In the genomic region with DNA sequence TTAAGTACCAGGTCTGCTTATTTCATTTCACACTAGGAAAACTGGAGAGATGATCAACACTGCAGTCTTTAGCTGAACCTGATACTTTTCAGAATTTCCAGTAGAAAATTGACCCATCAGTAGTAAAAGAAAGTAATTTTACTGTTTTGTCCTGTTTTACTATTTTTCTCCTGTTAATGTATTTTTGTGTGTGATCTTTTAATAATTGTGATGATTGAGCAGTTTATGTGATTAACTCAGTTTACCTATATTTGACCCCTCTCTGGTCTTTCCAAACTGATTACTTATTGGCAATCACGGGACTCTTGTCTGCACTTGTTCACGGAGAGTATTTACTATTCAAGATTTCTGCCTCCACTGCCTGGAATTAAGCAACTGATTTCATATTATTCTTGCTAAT, we compare ENCODE assay signal across 8 cellular contexts. TPM values are rescaled to one million over a fixed set of nuclear protein-coding genes. Genes with fewer than 3 reads are reported as not detected.
DNase-seq lines count a peak whose midpoint lies in the region; ATAC-seq and TF ChIP-seq lines count a peak whose summit lies in the region.

No MANE protein-coding gene starts in this region.

- no peaks in the 10 kb centered on the region for H3K9me3 ChIP-seq in heart right ventricle
- no peaks in the 10 kb centered on the region for H3K9me3 ChIP-seq in mesodermal cell (ENCODE audit: control insufficient read depth, low read length)

- peaks cover 56% of the 10 kb centered on the region for H3K4me1 Mint-ChIP-seq in brain

- H3K36me3 ChIP-seq in heart right ventricle (no peaks in the 10 kb centered on the region), mesodermal cell (ENCODE audit: control insufficient read depth, insufficient read depth, low read length) (no peaks in the 10 kb centered on the region), urinary bladder (ENCODE audit: insufficient read depth) (no peaks in the 10 kb centered on the region)

- peaks cover 3 to 18% (median 9%) of the 10 kb centered on the region in 5 experiments for H3K9me3 Mint-ChIP-seq in brain

- no peak for TF ChIP-seq CTCF in heart right ventricle (IDR thresholded peaks at IDR 0.05)
- TF ChIP-seq CTCF in brain (conservative IDR thresholded peaks at IDR 0.05): no peak

- no peak for ATAC-seq in heart right ventricle
- no peak for ATAC-seq in left cardiac atrium
- no peak for ATAC-seq in GM21367 (IDR thresholded peaks at IDR 0.05; ENCODE audit: unreplicated experiment)
- no peak for ATAC-seq in HG03520 (IDR thresholded peaks at IDR 0.05; ENCODE audit: unreplicated experiment)

- WGBS in heart right ventricle, 2 donors: 82 to 85% methylated on average over 2 of the region's 2 CpGs
- 90% methylated on average over 2 of the region's 2 CpGs; no CpG with 5 or more reads in 1 of the 2 experiments for WGBS in mesodermal cell (ENCODE audit: insufficient coverage in 2 of 2), 2 experiments
- WGBS in urinary bladder: 84% methylated on average over 2 of the region's 2 CpGs

- intact Hi-C loops in heart right ventricle (cut with DNase I): loop anchor here in 7 of 10 donors (2.0 to 10.0 kb wide), 6 partner anchors 248 to 378 kb away; partner anchors contain the start of genes PSMA1 (in 4 of the 7) and PDE3B (in 3 of the 7)
- intact Hi-C loops in left cardiac atrium (cut with DNase I): loop anchor here in 1 of 2 donors (5.0 to 10.0 kb wide), 2 partner anchors 248 to 370 kb away; partner anchors contain the start of genes PDE3B and PSMA1

- H3K4me3 Mint-ChIP-seq in brain: peak overlapping the region; percentile 83 to 99 (median 88)

- peaks cover 14% of the 10 kb centered on the region for H3K27me3 Mint-ChIP-seq in brain

- H3K27ac ChIP-seq in heart right ventricle: peak overlapping the region in 8 of 10 donors; percentile 16 to 96 (median 90)
- H3K27ac ChIP-seq in mesodermal cell (ENCODE audit: low read depth, low read length, severe bottlenecking): no peak overlapping the region
- no peak overlapping the region for H3K27ac ChIP-seq in urinary bladder (ENCODE audit: low read depth)

- H3K4me1 ChIP-seq in heart right ventricle (peaks cover 0 to 36% (median 10%) of the 10 kb centered on the region in 9 donors), mesodermal cell (ENCODE audit: control insufficient read depth, insufficient read depth, low read length, poor library complexity, severe bottlenecking) (no peaks in the 10 kb centered on the region), urinary bladder (ENCODE audit: insufficient read depth) (no peaks in the 10 kb centered on the region)

- peak overlapping the region in 9 of 10 donors; percentile 57 to 94 (median 85) for H3K4me3 ChIP-seq in heart right ventricle
- peak overlapping the region; percentile 70 for H3K4me3 ChIP-seq in mesodermal cell (ENCODE audit: extremely low read depth, insufficient read depth, low read length, poor library complexity, severe bottlenecking)
- peak overlapping the region; percentile 65 for H3K4me3 ChIP-seq in urinary bladder (ENCODE audit: low read depth, low read length)

- no peaks in the 10 kb centered on the region for H3K27me3 ChIP-seq in heart right ventricle

- H3K36me3 Mint-ChIP-seq in brain: no peaks in the 10 kb centered on the region

- H3K27ac Mint-ChIP-seq in brain: peak overlapping the region in 2 of 5 experiments; percentile 84

- DNase-seq in heart right ventricle (no peak), left cardiac atrium (no peak), COLO829 (ENCODE audit: low spot score) (no peak)

RNA-seq across cellular contexts. Expression of gene CYP2R1, which starts 0.5 kb away (rescaled TPM):
- total RNA-seq in heart right ventricle: 1 to 10 TPM; 4.6 to 7.3 (median 6.3) TPM
- polyA plus RNA-seq in heart right ventricle: 10 to 100 TPM; 11.3 to 34.6 TPM
- total RNA-seq in left cardiac atrium: 10 to 100 TPM in 1 of 2 donors, 1 to 10 TPM in 1; 7.8 to 10.1 TPM
- polyA plus RNA-seq in brain (ENCODE audit: insufficient read depth, low read depth, low replicate concordance): 1.5 TPM
- polyA plus RNA-seq in mesodermal cell (2013, experiment 1 of 2): 17.5 TPM
- polyA plus RNA-seq in mesodermal cell (2013, experiment 2 of 2): 18.6 TPM
- 31.4 TPM for total RNA-seq in urinary bladder
- 11.5 TPM for polyA plus RNA-seq in urinary bladder

Comparison
In these comparisons a context has a peak if more than half of its experiments do, and no peak if none do; other contexts are left out.
1. H3K27ac ChIP-seq: peak in heart right ventricle (8 of 10); none in mesodermal cell (single experiment) and urinary bladder (single experiment).
2. Peak in every context shown above with its lines, with median percentiles within 50 percentile points of each other: H3K4me3 ChIP-seq.